Comparison of ENCODE assay signal across 8 cellular contexts in the genomic region with DNA sequence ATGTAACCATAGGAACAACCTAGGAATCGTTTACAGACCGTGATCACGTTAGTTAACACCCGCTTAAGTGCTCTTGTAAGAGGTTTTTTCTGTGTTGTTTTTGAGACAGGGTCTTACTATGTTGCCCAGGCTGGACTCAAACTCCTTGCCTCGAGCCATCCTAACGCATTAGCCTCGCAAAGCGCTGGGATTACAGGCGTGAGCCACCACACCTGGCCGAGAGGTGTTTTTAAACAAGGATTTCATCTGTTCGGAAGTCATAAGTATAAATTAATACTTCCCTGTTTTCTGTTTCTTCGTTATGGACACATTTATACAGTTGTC. TPM values are rescaled to one million over a fixed set of nuclear protein-coding genes. Genes with fewer than 3 reads are reported as not detected.
DNase-seq lines count a peak whose midpoint lies in the region; ATAC-seq and TF ChIP-seq lines count a peak whose summit lies in the region.

No MANE protein-coding gene starts in this region.

- TF ChIP-seq CTCF in lower leg skin (IDR thresholded peaks at IDR 0.05) (no peak), type B pancreatic cell (conservative IDR thresholded peaks at IDR 0.05) (no peak)

- no peaks in the 10 kb centered on the region for H3K9me3 ChIP-seq in adipocyte (ENCODE audit: control insufficient read depth, low read length)

- peaks cover 16% of the 10 kb centered on the region for H3K4me1 ChIP-seq in adipocyte (ENCODE audit: control insufficient read depth, insufficient read depth, low read length)

- 6 to 7% methylated on average over 12 of the region's 12 CpGs for WGBS in lower leg skin, 2 donors

- H3K9me3 Mint-ChIP-seq in activated T-cell treated with anti-CD3 and anti-CD28 coated beads, Interleukin-2, amount 50 U/mL, for 72 hours, result no peaks in the 10 kb centered on the region
- no peaks in the 10 kb centered on the region for H3K9me3 Mint-ChIP-seq in type B pancreatic cell

- ATAC-seq in activated T-cell treated with anti-CD3 and anti-CD28 coated beads, Interleukin-2, amount 50 U/mL, for 72 hours (replicated peaks in 1 of 2), result no peak
- no peak for ATAC-seq in HG03354 (IDR thresholded peaks at IDR 0.05; ENCODE audit: poor library complexity, severe bottlenecking, unreplicated experiment)

- intact Hi-C loops in lower leg skin (cut with DNase I; ENCODE audit: low total_unique reads), result no loop called here

- H3K4me1 Mint-ChIP-seq in activated T-cell treated with anti-CD3 and anti-CD28 coated beads, Interleukin-2, amount 50 U/mL, for 72 hours (ENCODE audit: low read depth), result peaks cover 39% of the 10 kb centered on the region
- H3K4me1 Mint-ChIP-seq in type B pancreatic cell (ENCODE audit: unreplicated experiment), result peaks cover 25% of the 10 kb centered on the region

- peak overlapping the region; percentile 93 for H3K4me3 ChIP-seq in adipocyte (ENCODE audit: low read length)
- peak overlapping the region; percentile 92 for H3K4me3 ChIP-seq in lower leg skin (ENCODE audit: low read depth, poor library complexity, severe bottlenecking)

- peaks cover 16% of the 10 kb centered on the region for H3K36me3 ChIP-seq in adipocyte (ENCODE audit: control insufficient read depth, insufficient read depth, low read length, severe bottlenecking)

- peak overlapping the region; percentile 80 for H3K27ac Mint-ChIP-seq in activated T-cell treated with anti-CD3 and anti-CD28 coated beads, Interleukin-2, amount 50 U/mL, for 72 hours
- H3K27ac Mint-ChIP-seq in type B pancreatic cell, result peak overlapping the region; percentile 74

- H3K9ac ChIP-seq in adipocyte (ENCODE audit: low read length), result peak overlapping the region; percentile 92

- H3K27me3 Mint-ChIP-seq in activated T-cell treated with anti-CD3 and anti-CD28 coated beads, Interleukin-2, amount 50 U/mL, for 72 hours (ENCODE audit: low read depth), result peaks cover 21% of the 10 kb centered on the region
- peaks cover 21% of the 10 kb centered on the region for H3K27me3 Mint-ChIP-seq in type B pancreatic cell

- H3K27me3 ChIP-seq in adipocyte (replicated peaks; ENCODE audit: control insufficient read depth, insufficient read depth, low read length), result peaks cover 6% of the 10 kb centered on the region

- DNase-seq in activated T-cell treated with anti-CD3 and anti-CD28 coated beads, Interleukin-2, amount 50 U/mL, for 72 hours, result no peak
- DNase-seq in activated T-cell treated with anti-CD3 and anti-CD28 coated beads for 4 hours, result no peak
- DNase-seq in adipocyte (ENCODE audit: low read depth), result no peak
- no peak for DNase-seq in lower leg skin (ENCODE audit: low spot score in 2 of 2)
- no peak for DNase-seq in type B pancreatic cell (ENCODE audit: extremely low spot score, unreplicated experiment)
- no peak for DNase-seq in NCI-H1694 (lab: John Stamatoyannopoulos, UW)
- DNase-seq in NCI-H128 (lab: John Stamatoyannopoulos, UW; ENCODE audit: unreplicated experiment), result no peak

- peak overlapping the region; percentile 94 to 96 for H3K4me3 Mint-ChIP-seq in activated T-cell treated with anti-CD3 and anti-CD28 coated beads, Interleukin-2, amount 50 U/mL, for 72 hours
- peak overlapping the region; percentile 96 for H3K4me3 Mint-ChIP-seq in type B pancreatic cell

- no peak for TF ChIP-seq POLR2A in lower leg skin (IDR thresholded peaks at IDR 0.05)

- peaks cover 3% of the 10 kb centered on the region in 2 donors for H3K36me3 Mint-ChIP-seq in activated T-cell treated with anti-CD3 and anti-CD28 coated beads, Interleukin-2, amount 50 U/mL, for 72 hours (ENCODE audit: insufficient read depth in 2 of 2)
- H3K36me3 Mint-ChIP-seq in type B pancreatic cell, result peaks cover 11% of the 10 kb centered on the region

RNA-seq across cellular contexts. Expression of gene MRS2, which starts 0.7 kb away (rescaled TPM):
- total RNA-seq in activated T-cell treated with anti-CD3 and anti-CD28 coated beads, Interleukin-2, amount 50 U/mL, for 72 hours, result 10 to 100 TPM; 19.4 to 22.3 TPM
- total RNA-seq in lower leg skin (10 to 100 TPM; 16.0 to 25.4 (median 20.6) TPM), type B pancreatic cell (ENCODE audit: low replicate concordance) (32.1 and 43.2 TPM in 2 replicates)

RNA-seq across cellular contexts. Expression of gene DCDC2, which starts 45.6 kb away (rescaled TPM):
- under 1 TPM in 1 of 2 donors, not detected in 1; 0.12 TPM for total RNA-seq in activated T-cell treated with anti-CD3 and anti-CD28 coated beads, Interleukin-2, amount 50 U/mL, for 72 hours
- under 1 TPM in 2 of 4 donors, not detected in 2; 0.10 to 0.20 TPM for total RNA-seq in lower leg skin
- total RNA-seq in type B pancreatic cell (ENCODE audit: low replicate concordance), result 5.5 and 8.7 TPM in 2 replicates
